In the genomic region with DNA sequence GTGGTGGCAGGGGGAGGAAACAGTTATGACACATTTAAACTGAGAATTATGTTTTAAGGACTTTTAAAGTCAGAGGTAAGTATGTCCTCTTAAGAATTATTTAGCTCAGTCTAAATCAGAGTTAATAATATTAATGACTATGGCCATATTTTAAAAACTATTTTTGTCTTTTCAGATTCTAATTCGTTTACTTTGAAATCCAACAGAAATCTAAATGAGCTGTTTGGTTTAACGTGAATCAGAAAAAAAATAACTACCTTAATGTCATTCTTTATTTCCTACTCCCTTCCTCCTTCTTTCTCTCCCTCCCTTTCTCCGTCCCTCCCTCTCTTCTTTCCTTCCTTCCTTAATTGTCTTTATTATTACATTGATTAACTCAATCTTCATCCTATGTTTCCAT, we compare ENCODE assay signal across 9 cellular contexts. TPM values are rescaled to one million over a fixed set of nuclear protein-coding genes. Genes with fewer than 3 reads are reported as not detected.
"Had no signal": no experiment of that assay in that cellular context is flagged by ENCODE, and none has a peak within 500 bp of the region (broad histone marks: within the 10 kb centered on the region; RNA-seq: fewer than 3 reads in every experiment).

No MANE protein-coding gene starts in this region.

- H3K9ac ChIP-seq: KMS-11 had no signal

- H3K27ac ChIP-seq: HL-60, KMS-11 had no signal

- DNase-seq: IMR-90, KBM-7, KG1 had no signal

- H3K4me2 ChIP-seq: KMS-11 had no signal

- FAIRE-seq: HTR-8/SVneo had no signal

RNA-seq across cellular contexts. Expression of a gene that starts 43.9 kb away (rescaled TPM):
- total RNA-seq: HT-29, HT1080, IMR-90 had no signal
- polyA plus RNA-seq: IgD-negative memory B cell had no signal
